Comparison of ENCODE assay signal across 19 cellular contexts in genomic region chr2:15864176-15864769, GRCh38.
"Had no signal": no experiment of that assay in that cellular context is flagged by ENCODE, and none has a peak within 500 bp of the region (broad histone marks: within the 10 kb centered on the region; RNA-seq: fewer than 3 reads in every experiment).

No MANE protein-coding gene starts in this region.

- DNase-seq: colonic mucosa; cortex of kidney; dermis blood vessel endothelial cell; dorsolateral prefrontal cortex; effector CD4-positive, alpha-beta T cell; effector CD8-positive, alpha-beta T cell; effector memory CD4-positive, alpha-beta T cell; effector memory CD8-positive, alpha-beta T cell; endodermal cell; erythroblast; esophagus squamous epithelium; foreskin fibroblast; foreskin keratinocyte; foreskin melanocyte; gastrocnemius medialis; glutamatergic neuron; head of caudate nucleus; heart left ventricle; heart right ventricle had no signal
